In genomic region chr20:3689978-3690377, GRCh38 we compare ENCODE assay signal across 44 cellular contexts. TPM values are rescaled to one million over a fixed set of nuclear protein-coding genes. Genes with fewer than 3 reads are reported as not detected.
"Had no signal": no experiment of that assay in that cellular context is flagged by ENCODE, and none has a peak within 500 bp of the region (broad histone marks: within the 10 kb centered on the region; RNA-seq: fewer than 3 reads in every experiment).

No MANE protein-coding gene starts in this region.

- ATAC-seq: activated naive CD4-positive, alpha-beta T cell treated with anti-CD3 and anti-CD28 coated beads, Interleukin-2, amount 50 U/mL, for 72 hours; activated naive CD8-positive, alpha-beta T cell treated with anti-CD3 and anti-CD28 coated beads, Interleukin-2, amount 50 U/mL, for 24 hours; activated T-cell treated with anti-CD3 and anti-CD28 coated beads, Interleukin-2, amount 50 U/mL, for 4 hours; activated T-cell treated with anti-CD3 and anti-CD28 coated beads, Interleukin-2, amount 50 U/mL, for 72 hours; activated T-helper 17 cell treated with anti-CD3 and anti-CD28 coated beads, Interleukin-2, amount 50 U/mL, for 72 hours; body of pancreas had no signal

- H3K9me3 ChIP-seq: adrenal gland, ascending aorta, body of pancreas, breast epithelium had no signal

- H3K4me1 Mint-ChIP-seq: activated naive CD4-positive, alpha-beta T cell treated with anti-CD3 and anti-CD28 coated beads, Interleukin-2, amount 10 ng/mL, durations not matched to agents 7 days and 5 days; activated naive CD4-positive, alpha-beta T cell treated with anti-CD3 and anti-CD28 coated beads, Interleukin-2, amount 50 U/mL, for 24 hours; activated naive CD8-positive, alpha-beta T cell treated with anti-CD3 and anti-CD28 coated beads for 36 hours; activated naive CD8-positive, alpha-beta T cell treated with anti-CD3 and anti-CD28 coated beads, Interleukin-2, amount 10 ng/mL, durations not matched to agents 7 days and 5 days; activated naive CD8-positive, alpha-beta T cell treated with anti-CD3 and anti-CD28 coated beads, Interleukin-2, amount 50 U/mL, for 24 hours; activated T-helper 17 cell treated with anti-CD3 and anti-CD28 coated beads, Interleukin-2, amount 50 U/mL, for 72 hours; central memory CD8-positive, alpha-beta T cell had no signal

- H3K4me1 ChIP-seq: adrenal gland, body of pancreas, breast epithelium had no signal

- DNase-seq: activated effector memory CD4-positive, alpha-beta T cell treated with anti-CD3 and anti-CD28 coated beads, Interleukin-2, amount 50 U/mL, for 16 hours; activated effector memory CD4-positive, alpha-beta T cell treated with Interleukin-2 at 50 U/mL for 16 hours; activated gamma-delta T cell; activated gamma-delta T cell treated with Interleukin-2 at 50 U/mL for 16 hours; activated naive CD4-positive, alpha-beta T cell; activated naive CD4-positive, alpha-beta T cell treated with anti-CD3 and anti-CD28 coated beads for 36 hours; activated naive CD4-positive, alpha-beta T cell treated with anti-CD3 and anti-CD28 coated beads, Interleukin-2, amount 10 ng/mL, durations not matched to agents 7 days and 5 days; activated naive CD4-positive, alpha-beta T cell treated with anti-CD3 and anti-CD28 coated beads, Interleukin-2, amount 50 U/mL, for 16 hours; activated naive CD4-positive, alpha-beta T cell treated with Interleukin-2 at 50 U/mL for 16 hours; activated naive CD8-positive, alpha-beta T cell treated with anti-CD3 and anti-CD28 coated beads for 36 hours; activated naive CD8-positive, alpha-beta T cell treated with anti-CD3 and anti-CD28 coated beads, Interleukin-2, amount 10 ng/mL, durations not matched to agents 7 days and 5 days; activated naive CD8-positive, alpha-beta T cell treated with anti-CD3 and anti-CD28 coated beads, Interleukin-2, amount 50 U/mL, for 24 hours; activated T-cell treated with anti-CD3 and anti-CD28 coated beads, Interleukin-2, amount 50 U/mL, for 1 hour; activated T-cell treated with anti-CD3 and anti-CD28 coated beads, Interleukin-2, amount 50 U/mL, for 24 hours; activated T-cell treated with anti-CD3 and anti-CD28 coated beads, Interleukin-2, amount 50 U/mL, for 4 hours; activated T-cell treated with anti-CD3 and anti-CD28 coated beads, Interleukin-2, amount 50 U/mL, for 48 hours; activated T-cell treated with anti-CD3 and anti-CD28 coated beads, Interleukin-2, amount 50 U/mL, for 72 hours; adrenal gland; amniotic stem cell; amygdala; anterior cingulate cortex; body of pancreas; brain microvascular endothelial cell; caudate nucleus; central memory CD4-positive, alpha-beta T cell; cerebellar nuclear complex had no signal

- H3K4me3 ChIP-seq: adrenal gland, ascending aorta, body of pancreas, breast epithelium, cardiac muscle cell had no signal

- H3K27me3 ChIP-seq: adrenal gland, ascending aorta, body of pancreas, brain microvascular endothelial cell, breast epithelium had no signal

- H3K4me3 Mint-ChIP-seq: activated naive CD4-positive, alpha-beta T cell treated with anti-CD3 and anti-CD28 coated beads for 36 hours; activated naive CD4-positive, alpha-beta T cell treated with anti-CD3 and anti-CD28 coated beads, Interleukin-2, amount 10 ng/mL, durations not matched to agents 7 days and 5 days; activated naive CD4-positive, alpha-beta T cell treated with anti-CD3 and anti-CD28 coated beads, Interleukin-2, amount 50 U/mL, for 24 hours; activated naive CD8-positive, alpha-beta T cell; activated naive CD8-positive, alpha-beta T cell treated with anti-CD3 and anti-CD28 coated beads for 36 hours; activated naive CD8-positive, alpha-beta T cell treated with anti-CD3 and anti-CD28 coated beads, Interleukin-2, amount 10 ng/mL, durations not matched to agents 7 days and 5 days; activated naive CD8-positive, alpha-beta T cell treated with anti-CD3 and anti-CD28 coated beads, Interleukin-2, amount 50 U/mL, for 24 hours; activated T-cell treated with anti-CD3 and anti-CD28 coated beads, Interleukin-2, amount 50 U/mL, for 24 hours; activated T-cell treated with anti-CD3 and anti-CD28 coated beads, Interleukin-2, amount 50 U/mL, for 4 hours; activated T-cell treated with anti-CD3 and anti-CD28 coated beads, Interleukin-2, amount 50 U/mL, for 72 hours; activated T-helper 1 cell treated with anti-CD3 and anti-CD28 coated beads, Interleukin-12 subunit alpha, Interleukin-12 subunit beta, Interleukin-2, Interleukin-4 antibody, amounts not matched to agents 30 ng/mL and 10 ng/mL and 1 ng/mL, durations not matched to agents 14 hours and 24 hours and 36 hours; activated T-helper 17 cell treated with anti-CD3 and anti-CD28 coated beads, Interleukin-2, amount 50 U/mL, for 72 hours; brain; central memory CD8-positive, alpha-beta T cell had no signal

- H3K27ac Mint-ChIP-seq: activated naive CD4-positive, alpha-beta T cell treated with anti-CD3 and anti-CD28 coated beads for 36 hours; activated naive CD4-positive, alpha-beta T cell treated with anti-CD3 and anti-CD28 coated beads, Interleukin-2, amount 10 ng/mL, durations not matched to agents 7 days and 5 days; activated naive CD4-positive, alpha-beta T cell treated with anti-CD3 and anti-CD28 coated beads, Interleukin-2, amount 50 U/mL, for 24 hours; activated naive CD4-positive, alpha-beta T cell treated with anti-CD3 and anti-CD28 coated beads, Interleukin-2, amount 50 U/mL, for 72 hours; activated naive CD8-positive, alpha-beta T cell; activated naive CD8-positive, alpha-beta T cell treated with anti-CD3 and anti-CD28 coated beads for 36 hours; activated naive CD8-positive, alpha-beta T cell treated with anti-CD3 and anti-CD28 coated beads, Interleukin-2, amount 10 ng/mL, durations not matched to agents 7 days and 5 days; activated naive CD8-positive, alpha-beta T cell treated with anti-CD3 and anti-CD28 coated beads, Interleukin-2, amount 50 U/mL, for 24 hours; activated T-cell treated with anti-CD3 and anti-CD28 coated beads, Interleukin-2, amount 50 U/mL, for 24 hours; activated T-cell treated with anti-CD3 and anti-CD28 coated beads, Interleukin-2, amount 50 U/mL, for 72 hours; activated T-helper 1 cell treated with anti-CD3 and anti-CD28 coated beads, Interleukin-12 subunit alpha, Interleukin-12 subunit beta, Interleukin-2, Interleukin-4 antibody, amounts not matched to agents 30 ng/mL and 10 ng/mL and 1 ng/mL, durations not matched to agents 14 hours and 24 hours and 36 hours; activated T-helper 17 cell treated with anti-CD3 and anti-CD28 coated beads, Interleukin-2, amount 50 U/mL, for 72 hours; activated T-helper 2 cell treated with anti-CD3 and anti-CD28 coated beads, Interferon-gamma antibody, Interleukin-2, Interleukin-4, amounts not matched to agents 10 μg/mL and 5 μg/mL and 100 μg/mL, durations not matched to agents 14 hours and 24 hours and 36 hours had no signal

- H3K36me3 ChIP-seq: adrenal gland, ascending aorta, brain microvascular endothelial cell, breast epithelium, cardiac muscle cell had no signal

- H3K9me3 Mint-ChIP-seq: activated naive CD4-positive, alpha-beta T cell treated with anti-CD3 and anti-CD28 coated beads for 36 hours; activated naive CD4-positive, alpha-beta T cell treated with anti-CD3 and anti-CD28 coated beads, Interleukin-2, amount 10 ng/mL, durations not matched to agents 7 days and 5 days; activated naive CD4-positive, alpha-beta T cell treated with anti-CD3 and anti-CD28 coated beads, Interleukin-2, amount 50 U/mL, for 24 hours; activated naive CD4-positive, alpha-beta T cell treated with anti-CD3 and anti-CD28 coated beads, Interleukin-2, amount 50 U/mL, for 72 hours; activated naive CD8-positive, alpha-beta T cell treated with anti-CD3 and anti-CD28 coated beads for 36 hours; activated naive CD8-positive, alpha-beta T cell treated with anti-CD3 and anti-CD28 coated beads, Interleukin-2, amount 10 ng/mL, durations not matched to agents 7 days and 5 days; activated naive CD8-positive, alpha-beta T cell treated with anti-CD3 and anti-CD28 coated beads, Interleukin-2, amount 50 U/mL, for 24 hours; activated T-cell treated with anti-CD3 and anti-CD28 coated beads, Interleukin-2, amount 50 U/mL, for 24 hours; activated T-cell treated with anti-CD3 and anti-CD28 coated beads, Interleukin-2, amount 50 U/mL, for 4 hours; activated T-cell treated with anti-CD3 and anti-CD28 coated beads, Interleukin-2, amount 50 U/mL, for 72 hours; activated T-helper 1 cell treated with anti-CD3 and anti-CD28 coated beads, Interleukin-12 subunit alpha, Interleukin-12 subunit beta, Interleukin-2, Interleukin-4 antibody, amounts not matched to agents 30 ng/mL and 10 ng/mL and 1 ng/mL, durations not matched to agents 14 hours and 24 hours and 36 hours; activated T-helper 17 cell treated with anti-CD3 and anti-CD28 coated beads, Interleukin-2, amount 50 U/mL, for 72 hours; activated T-helper 2 cell treated with anti-CD3 and anti-CD28 coated beads, Interferon-gamma antibody, Interleukin-2, Interleukin-4, amounts not matched to agents 10 μg/mL and 5 μg/mL and 100 μg/mL, durations not matched to agents 14 hours and 24 hours and 36 hours; brain; central memory CD8-positive, alpha-beta T cell had no signal

- H3K27ac ChIP-seq: adrenal gland, ascending aorta, body of pancreas, brain microvascular endothelial cell, breast epithelium, cardiac muscle cell had no signal

- H3K36me3 Mint-ChIP-seq: activated naive CD4-positive, alpha-beta T cell treated with anti-CD3 and anti-CD28 coated beads, Interleukin-2, amount 10 ng/mL, durations not matched to agents 7 days and 5 days; activated naive CD4-positive, alpha-beta T cell treated with anti-CD3 and anti-CD28 coated beads, Interleukin-2, amount 50 U/mL, for 24 hours; activated naive CD4-positive, alpha-beta T cell treated with anti-CD3 and anti-CD28 coated beads, Interleukin-2, amount 50 U/mL, for 72 hours; activated naive CD8-positive, alpha-beta T cell; activated naive CD8-positive, alpha-beta T cell treated with anti-CD3 and anti-CD28 coated beads for 36 hours; activated naive CD8-positive, alpha-beta T cell treated with anti-CD3 and anti-CD28 coated beads, Interleukin-2, amount 10 ng/mL, durations not matched to agents 7 days and 5 days; brain had no signal

RNA-seq across cellular contexts. Expression of gene ADAM33, which starts 8.2 kb away (rescaled TPM):
- total RNA-seq: activated naive CD4-positive, alpha-beta T cell treated with anti-CD3 and anti-CD28 coated beads for 36 hours; activated naive CD4-positive, alpha-beta T cell treated with anti-CD3 and anti-CD28 coated beads, Interleukin-2, amount 50 U/mL, for 72 hours; activated naive CD8-positive, alpha-beta T cell treated with anti-CD3 and anti-CD28 coated beads for 36 hours; activated naive CD8-positive, alpha-beta T cell treated with anti-CD3 and anti-CD28 coated beads, Interleukin-2, amount 10 ng/mL, durations not matched to agents 7 days and 5 days; activated T-cell treated with anti-CD3 and anti-CD28 coated beads, Interleukin-2, amount 50 U/mL, for 4 hours; activated T-cell treated with anti-CD3 and anti-CD28 coated beads, Interleukin-2, amount 50 U/mL, for 72 hours; activated T-helper 1 cell treated with anti-CD3 and anti-CD28 coated beads, Interleukin-12 subunit alpha, Interleukin-12 subunit beta, Interleukin-2, Interleukin-4 antibody, amounts not matched to agents 30 ng/mL and 10 ng/mL and 1 ng/mL, durations not matched to agents 14 hours and 24 hours and 36 hours; activated T-helper 17 cell treated with anti-CD3 and anti-CD28 coated beads, Interleukin-2, amount 50 U/mL, for 72 hours; activated T-helper 2 cell treated with anti-CD3 and anti-CD28 coated beads, Interferon-gamma antibody, Interleukin-2, Interleukin-4, amounts not matched to agents 10 μg/mL and 5 μg/mL and 100 μg/mL, durations not matched to agents 14 hours and 24 hours and 36 hours had no signal

RNA-seq across cellular contexts. Expression of gene SIGLEC1, which starts 22.4 kb away (rescaled TPM):
- total RNA-seq: activated naive CD8-positive, alpha-beta T cell treated with anti-CD3 and anti-CD28 coated beads for 36 hours; activated T-helper 1 cell treated with anti-CD3 and anti-CD28 coated beads, Interleukin-12 subunit alpha, Interleukin-12 subunit beta, Interleukin-2, Interleukin-4 antibody, amounts not matched to agents 30 ng/mL and 10 ng/mL and 1 ng/mL, durations not matched to agents 14 hours and 24 hours and 36 hours; activated T-helper 17 cell treated with anti-CD3 and anti-CD28 coated beads, Interleukin-2, amount 50 U/mL, for 72 hours; activated T-helper 2 cell treated with anti-CD3 and anti-CD28 coated beads, Interferon-gamma antibody, Interleukin-2, Interleukin-4, amounts not matched to agents 10 μg/mL and 5 μg/mL and 100 μg/mL, durations not matched to agents 14 hours and 24 hours and 36 hours; astrocyte; bronchial epithelial cell; cardiac muscle cell; chondrocyte had no signal
- polyA plus RNA-seq: cardiac muscle cell had no signal

RNA-seq across cellular contexts. Expression of gene GFRA4, which starts 26.8 kb away (rescaled TPM):
- total RNA-seq: activated naive CD4-positive, alpha-beta T cell treated with anti-CD3 and anti-CD28 coated beads for 36 hours; activated naive CD4-positive, alpha-beta T cell treated with anti-CD3 and anti-CD28 coated beads, Interleukin-2, amount 50 U/mL, for 72 hours; activated naive CD8-positive, alpha-beta T cell treated with anti-CD3 and anti-CD28 coated beads for 36 hours; activated naive CD8-positive, alpha-beta T cell treated with anti-CD3 and anti-CD28 coated beads, Interleukin-2, amount 10 ng/mL, durations not matched to agents 7 days and 5 days; activated T-cell treated with anti-CD3 and anti-CD28 coated beads, Interleukin-2, amount 50 U/mL, for 4 hours; activated T-cell treated with anti-CD3 and anti-CD28 coated beads, Interleukin-2, amount 50 U/mL, for 72 hours; activated T-helper 1 cell treated with anti-CD3 and anti-CD28 coated beads, Interleukin-12 subunit alpha, Interleukin-12 subunit beta, Interleukin-2, Interleukin-4 antibody, amounts not matched to agents 30 ng/mL and 10 ng/mL and 1 ng/mL, durations not matched to agents 14 hours and 24 hours and 36 hours; activated T-helper 17 cell treated with anti-CD3 and anti-CD28 coated beads, Interleukin-2, amount 50 U/mL, for 72 hours; activated T-helper 2 cell treated with anti-CD3 and anti-CD28 coated beads, Interferon-gamma antibody, Interleukin-2, Interleukin-4, amounts not matched to agents 10 μg/mL and 5 μg/mL and 100 μg/mL, durations not matched to agents 14 hours and 24 hours and 36 hours; adrenal gland; aorta; ascending aorta; astrocyte; body of pancreas; breast epithelium; bronchial epithelial cell; cardiac muscle cell; cardiac septum; cerebellum; chondrocyte had no signal
- polyA plus RNA-seq: adipose tissue, adrenal gland, aorta, cardiac muscle cell had no signal

RNA-seq across cellular contexts. Expression of gene HSPA12B, which starts 42.5 kb away (rescaled TPM):
- total RNA-seq: activated naive CD4-positive, alpha-beta T cell treated with anti-CD3 and anti-CD28 coated beads for 36 hours; activated naive CD4-positive, alpha-beta T cell treated with anti-CD3 and anti-CD28 coated beads, Interleukin-2, amount 50 U/mL, for 72 hours; activated naive CD8-positive, alpha-beta T cell treated with anti-CD3 and anti-CD28 coated beads for 36 hours; activated naive CD8-positive, alpha-beta T cell treated with anti-CD3 and anti-CD28 coated beads, Interleukin-2, amount 10 ng/mL, durations not matched to agents 7 days and 5 days; activated T-cell treated with anti-CD3 and anti-CD28 coated beads, Interleukin-2, amount 50 U/mL, for 72 hours; activated T-helper 1 cell treated with anti-CD3 and anti-CD28 coated beads, Interleukin-12 subunit alpha, Interleukin-12 subunit beta, Interleukin-2, Interleukin-4 antibody, amounts not matched to agents 30 ng/mL and 10 ng/mL and 1 ng/mL, durations not matched to agents 14 hours and 24 hours and 36 hours; activated T-helper 17 cell treated with anti-CD3 and anti-CD28 coated beads, Interleukin-2, amount 50 U/mL, for 72 hours; astrocyte; bronchial epithelial cell had no signal
- polyA plus RNA-seq: cardiac muscle cell had no signal
